Comparison of ENCODE assay signal across 1 cellular context in the genomic region with DNA sequence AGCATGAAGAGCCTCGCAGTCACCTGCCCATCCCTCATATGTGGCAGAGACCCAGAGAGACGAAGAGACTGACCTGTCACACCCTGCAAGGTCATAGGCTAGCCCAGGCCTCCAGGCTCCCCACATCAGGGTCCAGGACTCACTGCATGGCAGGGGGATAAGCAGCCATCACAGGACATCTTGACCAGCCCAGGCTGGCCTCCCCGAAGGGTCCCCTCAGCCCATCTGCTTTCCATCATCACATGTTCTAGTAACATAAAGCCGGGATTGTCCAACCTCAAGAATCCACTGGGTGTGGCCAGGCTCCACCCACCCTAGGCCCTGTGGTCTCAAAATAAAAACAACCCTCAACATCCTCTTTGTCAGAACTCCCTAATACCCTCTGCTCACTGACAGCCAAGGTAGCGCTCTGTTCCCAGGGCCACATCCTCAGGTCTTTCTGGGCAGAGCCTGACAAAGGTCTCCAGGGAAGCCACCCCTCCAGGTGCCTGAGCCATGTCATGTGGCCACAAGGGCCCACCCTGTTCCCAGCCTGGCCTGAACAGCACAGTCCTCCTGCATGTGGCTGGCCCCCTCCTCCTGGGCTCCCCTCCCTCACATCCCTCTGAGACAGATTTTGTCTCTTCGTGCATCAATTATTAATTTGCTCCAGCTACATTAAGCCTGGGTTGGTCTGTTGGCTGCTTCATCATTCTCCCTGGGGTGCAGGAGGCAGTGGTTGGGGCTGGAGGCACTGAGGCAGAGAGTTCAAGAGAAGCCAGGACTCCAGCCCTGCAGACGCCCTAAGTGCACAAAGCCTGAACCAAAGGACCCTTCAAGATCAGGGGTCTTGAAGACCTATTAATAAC.
TF ChIP-seq lines count a peak whose summit lies in the region.

No MANE protein-coding gene starts in this region.

TF ChIP-seq in GM23338, 12 proteins besides CTCF, POLR2A, EP300 and RAD21 (continued from another document):
- TF ChIP-seq, protein P1, sequence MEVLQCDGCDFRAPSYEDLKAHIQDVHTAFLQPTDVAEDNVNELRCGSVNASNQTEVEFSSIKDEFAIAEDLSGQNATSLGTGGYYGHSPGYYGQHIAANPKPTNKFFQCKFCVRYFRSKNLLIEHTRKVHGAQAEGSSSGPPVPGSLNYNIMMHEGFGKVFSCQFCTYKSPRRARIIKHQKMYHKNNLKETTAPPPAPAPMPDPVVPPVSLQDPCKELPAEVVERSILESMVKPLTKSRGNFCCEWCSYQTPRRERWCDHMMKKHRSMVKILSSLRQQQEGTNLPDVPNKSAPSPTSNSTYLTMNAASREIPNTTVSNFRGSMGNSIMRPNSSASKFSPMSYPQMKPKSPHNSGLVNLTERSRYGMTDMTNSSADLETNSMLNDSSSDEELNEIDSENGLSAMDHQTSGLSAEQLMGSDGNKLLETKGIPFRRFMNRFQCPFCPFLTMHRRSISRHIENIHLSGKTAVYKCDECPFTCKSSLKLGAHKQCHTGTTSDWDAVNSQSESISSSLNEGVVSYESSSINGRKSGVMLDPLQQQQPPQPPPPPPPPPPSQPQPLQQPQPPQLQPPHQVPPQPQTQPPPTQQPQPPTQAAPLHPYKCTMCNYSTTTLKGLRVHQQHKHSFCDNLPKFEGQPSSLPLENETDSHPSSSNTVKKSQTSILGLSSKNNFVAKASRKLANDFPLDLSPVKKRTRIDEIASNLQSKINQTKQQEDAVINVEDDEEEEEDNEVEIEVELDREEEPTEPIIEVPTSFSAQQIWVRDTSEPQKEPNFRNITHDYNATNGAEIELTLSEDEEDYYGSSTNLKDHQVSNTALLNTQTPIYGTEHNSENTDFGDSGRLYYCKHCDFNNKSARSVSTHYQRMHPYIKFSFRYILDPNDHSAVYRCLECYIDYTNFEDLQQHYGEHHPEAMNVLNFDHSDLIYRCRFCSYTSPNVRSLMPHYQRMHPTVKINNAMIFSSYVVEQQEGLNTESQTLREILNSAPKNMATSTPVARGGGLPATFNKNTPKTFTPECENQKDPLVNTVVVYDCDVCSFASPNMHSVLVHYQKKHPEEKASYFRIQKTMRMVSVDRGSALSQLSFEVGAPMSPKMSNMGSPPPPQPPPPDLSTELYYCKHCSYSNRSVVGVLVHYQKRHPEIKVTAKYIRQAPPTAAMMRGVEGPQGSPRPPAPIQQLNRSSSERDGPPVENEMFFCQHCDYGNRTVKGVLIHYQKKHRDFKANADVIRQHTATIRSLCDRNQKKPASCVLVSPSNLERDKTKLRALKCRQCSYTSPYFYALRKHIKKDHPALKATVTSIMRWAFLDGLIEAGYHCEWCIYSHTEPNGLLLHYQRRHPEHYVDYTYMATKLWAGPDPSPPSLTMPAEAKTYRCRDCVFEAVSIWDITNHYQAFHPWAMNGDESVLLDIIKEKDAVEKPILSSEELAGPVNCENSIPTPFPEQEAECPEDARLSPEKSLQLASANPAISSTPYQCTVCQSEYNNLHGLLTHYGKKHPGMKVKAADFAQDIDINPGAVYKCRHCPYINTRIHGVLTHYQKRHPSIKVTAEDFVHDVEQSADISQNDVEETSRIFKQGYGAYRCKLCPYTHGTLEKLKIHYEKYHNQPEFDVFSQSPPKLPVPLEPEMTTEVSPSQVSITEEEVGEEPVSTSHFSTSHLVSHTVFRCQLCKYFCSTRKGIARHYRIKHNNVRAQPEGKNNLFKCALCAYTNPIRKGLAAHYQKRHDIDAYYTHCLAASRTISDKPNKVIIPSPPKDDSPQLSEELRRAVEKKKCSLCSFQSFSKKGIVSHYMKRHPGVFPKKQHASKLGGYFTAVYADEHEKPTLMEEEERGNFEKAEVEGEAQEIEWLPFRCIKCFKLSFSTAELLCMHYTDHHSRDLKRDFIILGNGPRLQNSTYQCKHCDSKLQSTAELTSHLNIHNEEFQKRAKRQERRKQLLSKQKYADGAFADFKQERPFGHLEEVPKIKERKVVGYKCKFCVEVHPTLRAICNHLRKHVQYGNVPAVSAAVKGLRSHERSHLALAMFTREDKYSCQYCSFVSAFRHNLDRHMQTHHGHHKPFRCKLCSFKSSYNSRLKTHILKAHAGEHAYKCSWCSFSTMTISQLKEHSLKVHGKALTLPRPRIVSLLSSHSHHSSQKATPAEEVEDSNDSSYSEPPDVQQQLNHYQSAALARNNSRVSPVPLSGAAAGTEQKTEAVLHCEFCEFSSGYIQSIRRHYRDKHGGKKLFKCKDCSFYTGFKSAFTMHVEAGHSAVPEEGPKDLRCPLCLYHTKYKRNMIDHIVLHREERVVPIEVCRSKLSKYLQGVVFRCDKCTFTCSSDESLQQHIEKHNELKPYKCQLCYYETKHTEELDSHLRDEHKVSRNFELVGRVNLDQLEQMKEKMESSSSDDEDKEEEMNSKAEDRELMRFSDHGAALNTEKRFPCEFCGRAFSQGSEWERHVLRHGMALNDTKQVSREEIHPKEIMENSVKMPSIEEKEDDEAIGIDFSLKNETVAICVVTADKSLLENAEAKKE (CRISPR knock-in tag; IDR thresholded peaks at IDR 0.05), result no peak
- TF ChIP-seq EZH2 (IDR thresholded peaks at IDR 0.05; ENCODE audit: low read depth, unreplicated experiment) (no peak), NANOG (IDR thresholded peaks at IDR 0.05; ENCODE audit: borderline replicate concordance) (no peak), ZNF331 (CRISPR knock-in tag; IDR thresholded peaks at IDR 0.05; ENCODE audit: low read depth) (no peak), CREB1 (CRISPR knock-in tag; IDR thresholded peaks at IDR 0.05; ENCODE audit: low read depth) (no peak), ZNF114 (CRISPR knock-in tag; IDR thresholded peaks at IDR 0.05) (no peak)
- TF ChIP-seq, protein P2, sequence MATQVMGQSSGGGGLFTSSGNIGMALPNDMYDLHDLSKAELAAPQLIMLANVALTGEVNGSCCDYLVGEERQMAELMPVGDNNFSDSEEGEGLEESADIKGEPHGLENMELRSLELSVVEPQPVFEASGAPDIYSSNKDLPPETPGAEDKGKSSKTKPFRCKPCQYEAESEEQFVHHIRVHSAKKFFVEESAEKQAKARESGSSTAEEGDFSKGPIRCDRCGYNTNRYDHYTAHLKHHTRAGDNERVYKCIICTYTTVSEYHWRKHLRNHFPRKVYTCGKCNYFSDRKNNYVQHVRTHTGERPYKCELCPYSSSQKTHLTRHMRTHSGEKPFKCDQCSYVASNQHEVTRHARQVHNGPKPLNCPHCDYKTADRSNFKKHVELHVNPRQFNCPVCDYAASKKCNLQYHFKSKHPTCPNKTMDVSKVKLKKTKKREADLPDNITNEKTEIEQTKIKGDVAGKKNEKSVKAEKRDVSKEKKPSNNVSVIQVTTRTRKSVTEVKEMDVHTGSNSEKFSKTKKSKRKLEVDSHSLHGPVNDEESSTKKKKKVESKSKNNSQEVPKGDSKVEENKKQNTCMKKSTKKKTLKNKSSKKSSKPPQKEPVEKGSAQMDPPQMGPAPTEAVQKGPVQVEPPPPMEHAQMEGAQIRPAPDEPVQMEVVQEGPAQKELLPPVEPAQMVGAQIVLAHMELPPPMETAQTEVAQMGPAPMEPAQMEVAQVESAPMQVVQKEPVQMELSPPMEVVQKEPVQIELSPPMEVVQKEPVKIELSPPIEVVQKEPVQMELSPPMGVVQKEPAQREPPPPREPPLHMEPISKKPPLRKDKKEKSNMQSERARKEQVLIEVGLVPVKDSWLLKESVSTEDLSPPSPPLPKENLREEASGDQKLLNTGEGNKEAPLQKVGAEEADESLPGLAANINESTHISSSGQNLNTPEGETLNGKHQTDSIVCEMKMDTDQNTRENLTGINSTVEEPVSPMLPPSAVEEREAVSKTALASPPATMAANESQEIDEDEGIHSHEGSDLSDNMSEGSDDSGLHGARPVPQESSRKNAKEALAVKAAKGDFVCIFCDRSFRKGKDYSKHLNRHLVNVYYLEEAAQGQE (IDR thresholded peaks at IDR 0.05; ENCODE audit: unreplicated experiment), result no peak
